9 cellular contexts compared by ENCODE assay signal in the genomic region with DNA sequence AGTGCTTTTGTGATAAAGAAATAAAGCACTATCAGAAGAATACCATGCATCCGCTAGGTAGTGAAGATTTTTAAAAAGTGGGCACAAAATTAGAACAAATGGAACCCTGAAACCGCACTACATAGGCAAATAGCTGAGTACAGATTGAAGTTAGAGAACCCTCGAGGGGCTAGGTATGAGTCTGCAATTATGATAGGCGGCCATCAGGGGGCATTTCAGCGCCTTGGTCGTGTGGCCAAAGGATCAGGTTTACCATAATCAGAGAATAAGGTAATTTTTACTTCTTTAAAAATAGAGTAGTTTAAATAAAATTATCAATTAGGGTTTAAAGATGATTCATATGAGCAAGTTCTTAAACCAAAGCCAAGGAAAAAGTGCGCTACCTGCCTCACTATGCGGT.
DNase-seq lines count a peak whose midpoint lies in the region; ATAC-seq, FAIRE-seq and TF ChIP-seq lines count a peak whose summit lies in the region.
"Had no signal": no experiment of that assay in that cellular context is flagged by ENCODE, and none has a peak within 500 bp of the region (broad histone marks: within the 10 kb centered on the region; RNA-seq: fewer than 3 reads in every experiment).

No MANE protein-coding gene starts in this region.

- H2AFZ ChIP-seq in ACC112 (ENCODE audit: low read length, unreplicated experiment): no peak overlapping the region

- peak; percentile 18 for DNase-seq in GM18507 (ENCODE audit: extremely low spot score, insufficient read length, low read depth)
- peak; percentile 46 for DNase-seq in WERI-Rb-1
- DNase-seq in immature natural killer cell: peak in 2 of 3 donors; percentile 4 to 11
- no peak for DNase-seq in pons (ENCODE audit: low spot score)
- no peak for DNase-seq in NCI-H1048 (lab: John Stamatoyannopoulos, UW)
- DNase-seq in islet precursor cell: no peak
- DNase-seq: thyroid gland had no signal

- H3K4me3 Mint-ChIP-seq in immature natural killer cell: no peak overlapping the region

- H3K4me3 ChIP-seq in ACC112 (ENCODE audit: low read depth, low read length): no peak overlapping the region
- no peak overlapping the region for H3K4me3 ChIP-seq in WERI-Rb-1 (ENCODE audit: low read depth, low read length)
- H3K4me3 ChIP-seq: thyroid gland had no signal

- H3K27me3 Mint-ChIP-seq in immature natural killer cell (ENCODE audit: low read depth in 3 of 3): peaks cover 0 to 9% (median 7%) of the 10 kb centered on the region in 3 donors

- TF ChIP-seq CTCF in WERI-Rb-1 (IDR thresholded peaks at IDR 0.05; ENCODE audit: low read depth, low read length): peak; percentile 51

- H3K27ac Mint-ChIP-seq in immature natural killer cell: no peak overlapping the region

- H3K9me3 ChIP-seq in WERI-Rb-1 (ENCODE audit: severe bottlenecking): no peaks in the 10 kb centered on the region
- H3K9me3 ChIP-seq: thyroid gland had no signal

- H3K4me1 ChIP-seq in ACC112 (ENCODE audit: control insufficient read depth, insufficient read depth, low read length, unreplicated experiment): peaks cover 42% of the 10 kb centered on the region

- peak; percentile 56 for FAIRE-seq in GM18507 (lab: Jason Lieb, UNC)

- H3K27ac ChIP-seq in ACC112 (ENCODE audit: low read depth, low read length) (0 out of 2 replicates have a peak overlapping the region, but pooled peaks have one; percentile 73), WERI-Rb-1 (no peak overlapping the region)
- H3K27ac ChIP-seq: thyroid gland had no signal

- H3K79me2 ChIP-seq in ACC112 (ENCODE audit: control insufficient read depth, insufficient read depth, low read length, unreplicated experiment): no peaks in the 10 kb centered on the region

- H3K9me3 Mint-ChIP-seq in immature natural killer cell: no peaks in the 10 kb centered on the region

- H3K36me3 Mint-ChIP-seq in immature natural killer cell: no peaks in the 10 kb centered on the region

- ATAC-seq in HG03460 (IDR thresholded peaks at IDR 0.05; ENCODE audit: unreplicated experiment): no peak

- H3K4me1 Mint-ChIP-seq in immature natural killer cell: no peaks in the 10 kb centered on the region

- H3K27me3 ChIP-seq in ACC112 (ENCODE audit: insufficient read depth, low read length): no peaks in the 10 kb centered on the region
- no peaks in the 10 kb centered on the region for H3K27me3 ChIP-seq in WERI-Rb-1 (ENCODE audit: insufficient read depth, low read depth, severe bottlenecking)
- H3K27me3 ChIP-seq: thyroid gland had no signal

- H3K36me3 ChIP-seq in ACC112 (ENCODE audit: insufficient read depth, low read length) (no peaks in the 10 kb centered on the region), WERI-Rb-1 (no peaks in the 10 kb centered on the region)
- H3K36me3 ChIP-seq: thyroid gland had no signal

Comparison
In these comparisons a context has a peak if more than half of its experiments do, and no peak if none do; other contexts are left out.
1. DNase-seq: peak in GM18507 (single experiment), WERI-Rb-1 (single experiment) and immature natural killer cell (2 of 3); none in pons (single experiment), NCI-H1048 (single experiment) and islet precursor cell (single experiment).